Comparison of ENCODE assay signal across 18 cellular contexts in the genomic region with DNA sequence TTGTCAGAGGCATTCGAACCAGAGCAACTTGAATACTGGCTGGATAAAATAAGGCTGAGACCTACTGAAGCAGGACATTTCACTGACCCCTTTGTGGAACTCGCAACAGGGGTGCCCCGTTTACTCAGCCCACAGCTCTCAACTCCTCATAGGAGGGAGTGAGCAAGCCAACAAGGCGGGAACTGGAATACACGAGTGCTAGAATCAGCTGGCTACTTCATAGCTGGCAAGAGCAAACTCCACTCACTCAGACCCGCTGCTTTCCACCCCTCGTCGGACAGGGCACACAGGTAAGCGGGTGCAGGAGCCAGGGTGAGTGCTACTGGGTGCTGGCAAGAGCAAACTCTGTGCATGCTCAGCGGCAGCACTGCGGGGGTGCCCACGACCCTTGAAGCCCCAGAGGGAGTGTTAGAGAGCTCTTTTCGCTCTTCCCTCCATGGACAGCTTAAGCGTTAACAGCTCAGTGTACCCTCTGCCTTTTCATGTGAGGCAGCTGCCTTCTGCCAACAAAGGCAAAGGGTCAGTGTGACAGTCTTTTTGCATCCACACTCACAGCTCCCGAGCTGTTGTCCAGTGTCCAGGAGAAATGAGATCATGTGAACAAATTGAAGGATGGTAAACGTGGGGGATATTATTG. TPM values are rescaled to one million over a fixed set of nuclear protein-coding genes. Genes with fewer than 3 reads are reported as not detected.
DNase-seq lines count a peak whose midpoint lies in the region; ATAC-seq and TF ChIP-seq lines count a peak whose summit lies in the region.
"Had no signal": no experiment of that assay in that cellular context is flagged by ENCODE, and none has a peak within 500 bp of the region (broad histone marks: within the 10 kb centered on the region; RNA-seq: fewer than 3 reads in every experiment).

No MANE protein-coding gene starts in this region.

- BruUV-seq in MCF 10A (replicated peaks; lab: Mats Ljungman, UMichigan): no TSS peak

- POLR2A ChIA-PET in MCF 10A (lab: Yijun Ruan, JAX): interaction anchor here (0.7 kb wide), 1 partner anchor 31 kb away, joined by 3 read pairs; no protein-coding TSS in a partner anchor

- DNase-seq in NCI-H748 (lab: John Stamatoyannopoulos, UW; ENCODE audit: unreplicated experiment): peak; percentile 9
- DNase-seq in NCI-H748 treated with DMSO at 0.1 percent for 48 hours (lab: John Stamatoyannopoulos, UW): no peak
- DNase-seq in heart right ventricle: peak; percentile 38 to 39
- peak; percentile 79 for DNase-seq in mesendoderm
- no peak for DNase-seq in MCF 10A (ENCODE audit: unreplicated experiment)
- no peak for DNase-seq in middle frontal gyrus (ENCODE audit: extremely low spot score, low spot score)
- DNase-seq in NCI-H2107 (lab: John Stamatoyannopoulos, UW): no peak
- no peak for DNase-seq in activated naive CD8-positive, alpha-beta T cell treated with anti-CD3 and anti-CD28 coated beads for 36 hours
- DNase-seq: 8988T; activated CD8-positive, alpha-beta memory T cell treated with anti-CD3 and anti-CD28 coated beads, Interleukin-2, amount 10 ng/mL, durations not matched to agents 7 days and 5 days; NCI-H1436; NCI-H774 had no signal

- peak overlapping the region; percentile 76 for H2BK120ac ChIP-seq in mesendoderm (ENCODE audit: low read depth, low read length)

- peak; percentile 67 to 90 (median 83) for ATAC-seq in heart right ventricle
- ATAC-seq: activated CD8-positive, alpha-beta memory T cell treated with anti-CD3 and anti-CD28 coated beads, Interleukin-2, amount 10 ng/mL, durations not matched to agents 7 days and 5 days had no signal

- no peaks in the 10 kb centered on the region for H3K9me3 ChIP-seq in heart right ventricle
- H3K9me3 ChIP-seq: neutrophil, SJSA1, thoracic aorta had no signal

- H3K23ac ChIP-seq in mesendoderm (ENCODE audit: low read length): peak overlapping the region; percentile 98

- TF ChIP-seq CTCF in heart right ventricle (IDR thresholded peaks at IDR 0.05) (no peak), MCF 10A (IDR thresholded peaks at IDR 0.05; ENCODE audit: unreplicated experiment) (no peak)

- H3K27me3 ChIP-seq in heart right ventricle (no peaks in the 10 kb centered on the region), mesendoderm (ENCODE audit: insufficient read depth, low read length, poor library complexity) (no peaks in the 10 kb centered on the region)
- H3K27me3 ChIP-seq: neutrophil had no signal

- no peak overlapping the region for H3K4me2 ChIP-seq in mesendoderm (ENCODE audit: low read length)

- H3K9me3 Mint-ChIP-seq in MCF 10A (ENCODE audit: unreplicated experiment): no peaks in the 10 kb centered on the region
- peaks cover 1% of the 10 kb centered on the region for H3K9me3 Mint-ChIP-seq in activated naive CD8-positive, alpha-beta T cell treated with anti-CD3 and anti-CD28 coated beads for 36 hours
- H3K9me3 Mint-ChIP-seq: activated naive CD4-positive, alpha-beta T cell treated with anti-CD3 and anti-CD28 coated beads, Interleukin-2, amount 50 U/mL, for 24 hours; IgD-negative memory B cell had no signal

- H3K56ac ChIP-seq in mesendoderm (ENCODE audit: low read length): peak overlapping the region; percentile 86

- H3K4me3 Mint-ChIP-seq in MCF 10A (ENCODE audit: unreplicated experiment): no peak overlapping the region
- no peak overlapping the region for H3K4me3 Mint-ChIP-seq in activated naive CD8-positive, alpha-beta T cell treated with anti-CD3 and anti-CD28 coated beads for 36 hours
- H3K4me3 Mint-ChIP-seq: activated CD8-positive, alpha-beta memory T cell treated with anti-CD3 and anti-CD28 coated beads, Interleukin-2, amount 10 ng/mL, durations not matched to agents 7 days and 5 days; activated naive CD4-positive, alpha-beta T cell treated with anti-CD3 and anti-CD28 coated beads, Interleukin-2, amount 50 U/mL, for 24 hours; IgD-negative memory B cell had no signal

- H3K27me3 Mint-ChIP-seq in MCF 10A (ENCODE audit: insufficient read depth, unreplicated experiment): no peaks in the 10 kb centered on the region
- H3K27me3 Mint-ChIP-seq in activated naive CD8-positive, alpha-beta T cell treated with anti-CD3 and anti-CD28 coated beads for 36 hours: no peaks in the 10 kb centered on the region
- H3K27me3 Mint-ChIP-seq: activated CD8-positive, alpha-beta memory T cell treated with anti-CD3 and anti-CD28 coated beads, Interleukin-2, amount 10 ng/mL, durations not matched to agents 7 days and 5 days; activated naive CD4-positive, alpha-beta T cell treated with anti-CD3 and anti-CD28 coated beads, Interleukin-2, amount 50 U/mL, for 24 hours; IgD-negative memory B cell had no signal

- H3K4me1 Mint-ChIP-seq in MCF 10A (ENCODE audit: insufficient read depth, unreplicated experiment): no peaks in the 10 kb centered on the region
- H3K4me1 Mint-ChIP-seq in activated naive CD8-positive, alpha-beta T cell treated with anti-CD3 and anti-CD28 coated beads for 36 hours: no peaks in the 10 kb centered on the region
- H3K4me1 Mint-ChIP-seq: activated CD8-positive, alpha-beta memory T cell treated with anti-CD3 and anti-CD28 coated beads, Interleukin-2, amount 10 ng/mL, durations not matched to agents 7 days and 5 days; activated naive CD4-positive, alpha-beta T cell treated with anti-CD3 and anti-CD28 coated beads, Interleukin-2, amount 50 U/mL, for 24 hours had no signal

- H4K5ac ChIP-seq in mesendoderm (ENCODE audit: low read length): peak overlapping the region; percentile 5

- peak overlapping the region; percentile 46 for H3K18ac ChIP-seq in mesendoderm (ENCODE audit: low read length)

- H3K79me1 ChIP-seq in mesendoderm (ENCODE audit: low read length): no peaks in the 10 kb centered on the region

- H3K4me3 ChIP-seq in heart right ventricle (peak overlapping the region in 9 of 10 donors; percentile 18 to 45 (median 37)), mesendoderm (ENCODE audit: low read length) (no peak overlapping the region)
- H3K4me3 ChIP-seq: SJSA1, thoracic aorta had no signal

- H3K36me3 ChIP-seq in heart right ventricle (no peaks in the 10 kb centered on the region), mesendoderm (ENCODE audit: control insufficient read depth, insufficient read depth, low read length) (no peaks in the 10 kb centered on the region)
- H3K36me3 ChIP-seq: neutrophil, SJSA1, thoracic aorta had no signal

- no peak overlapping the region for H4K8ac ChIP-seq in mesendoderm (ENCODE audit: low read depth, low read length)

- H3K9ac ChIP-seq in mesendoderm (ENCODE audit: low read length): peak overlapping the region; percentile 46

- no peak overlapping the region for H3K27ac Mint-ChIP-seq in MCF 10A (ENCODE audit: low read depth, unreplicated experiment)
- H3K27ac Mint-ChIP-seq in activated naive CD8-positive, alpha-beta T cell treated with anti-CD3 and anti-CD28 coated beads for 36 hours: no peak overlapping the region
- H3K27ac Mint-ChIP-seq: activated CD8-positive, alpha-beta memory T cell treated with anti-CD3 and anti-CD28 coated beads, Interleukin-2, amount 10 ng/mL, durations not matched to agents 7 days and 5 days; activated naive CD4-positive, alpha-beta T cell treated with anti-CD3 and anti-CD28 coated beads, Interleukin-2, amount 50 U/mL, for 24 hours; IgD-negative memory B cell had no signal

- peak overlapping the region; percentile 67 to 90 (median 76) for H3K27ac ChIP-seq in heart right ventricle
- H3K27ac ChIP-seq in mesendoderm (ENCODE audit: low read depth, low read length): peak overlapping the region; percentile 94
- H3K27ac ChIP-seq: neutrophil, thoracic aorta had no signal

- WGBS in heart right ventricle, 2 donors: 28 to 38% methylated on average over 16 of the region's 16 CpGs
- WGBS in mesendoderm (ENCODE audit: extremely low coverage, insufficient coverage, low lambda C conversion rate): no CpG with 5 or more reads among the region's 16 CpGs

- intact Hi-C loops in heart right ventricle (cut with DNase I) (loop anchor here in 3 of 10 donors (5.0 to 10.0 kb wide), 7 partner anchors 51 to 431 kb away; no protein-coding TSS in a partner anchor), MCF 10A (cut with micrococcal nuclease) (no loop called here)

- peaks cover 4 to 53% (median 28%) of the 10 kb centered on the region in 9 donors for H3K4me1 ChIP-seq in heart right ventricle
- H3K4me1 ChIP-seq in mesendoderm (ENCODE audit: control insufficient read depth, low read depth, low read length): peaks cover 32% of the 10 kb centered on the region

- no peaks in the 10 kb centered on the region for H3K79me2 ChIP-seq in mesendoderm (ENCODE audit: control insufficient read depth, insufficient read depth, low read length)

- H2AK5ac ChIP-seq in mesendoderm (ENCODE audit: low read length): no peak overlapping the region

- peak overlapping the region; percentile 98 for H2BK5ac ChIP-seq in mesendoderm (ENCODE audit: low read length)

- no peaks in the 10 kb centered on the region for H3K36me3 Mint-ChIP-seq in MCF 10A (ENCODE audit: insufficient read depth, unreplicated experiment)
- H3K36me3 Mint-ChIP-seq in activated naive CD8-positive, alpha-beta T cell treated with anti-CD3 and anti-CD28 coated beads for 36 hours: no peaks in the 10 kb centered on the region
- H3K36me3 Mint-ChIP-seq: activated CD8-positive, alpha-beta memory T cell treated with anti-CD3 and anti-CD28 coated beads, Interleukin-2, amount 10 ng/mL, durations not matched to agents 7 days and 5 days; activated naive CD4-positive, alpha-beta T cell treated with anti-CD3 and anti-CD28 coated beads, Interleukin-2, amount 50 U/mL, for 24 hours; IgD-negative memory B cell had no signal

- no peak overlapping the region for H2BK15ac ChIP-seq in mesendoderm (replicated peaks; ENCODE audit: low read depth)

- CTCF ChIA-PET in MCF 10A (lab: Yijun Ruan, JAX): interaction anchor here (0.6 to 1.2 kb wide), 3 partner anchors 16 to 360 kb away, joined by 3 read pairs; a partner anchor contains a TSS

- peak overlapping the region; percentile 100 for H3K4ac ChIP-seq in mesendoderm (ENCODE audit: low read depth, low read length)

RNA-seq across cellular contexts. Expression of a gene that starts 15.7 kb away (rescaled TPM):
- total RNA-seq in heart right ventricle: not detected
- polyA plus RNA-seq in heart right ventricle: not detected
- polyA plus RNA-seq in mesendoderm (2013, experiment 1 of 2): not detected
- polyA plus RNA-seq in mesendoderm (2013, experiment 2 of 2): not detected
- total RNA-seq in MCF 10A (2022): 0.28 and 0.49 TPM in 2 replicates
- total RNA-seq in activated naive CD8-positive, alpha-beta T cell treated with anti-CD3 and anti-CD28 coated beads for 36 hours: not detected
- total RNA-seq: activated CD8-positive, alpha-beta memory T cell treated with anti-CD3 and anti-CD28 coated beads, Interleukin-2, amount 10 ng/mL, durations not matched to agents 7 days and 5 days; fibroblast of villous mesenchyme; SJSA1; thoracic aorta had no signal
- polyA plus RNA-seq: IgD-negative memory B cell had no signal

RNA-seq across cellular contexts. Expression of a gene that starts 15.8 kb away (rescaled TPM):
- total RNA-seq in heart right ventricle: 1 to 10 TPM in 1 of 10 donors, under 1 TPM in 2, not detected in 7; 0.32 to 1.5 (median 0.88) TPM
- under 1 TPM in 1 of 2 donors, not detected in 1; 0.88 TPM for polyA plus RNA-seq in heart right ventricle
- polyA plus RNA-seq in mesendoderm (2013, experiment 1 of 2): not detected
- not detected for polyA plus RNA-seq in mesendoderm (2013, experiment 2 of 2)
- total RNA-seq in MCF 10A (2022): not detected in 2 replicates
- not detected for total RNA-seq in activated naive CD8-positive, alpha-beta T cell treated with anti-CD3 and anti-CD28 coated beads for 36 hours
- total RNA-seq: activated CD8-positive, alpha-beta memory T cell treated with anti-CD3 and anti-CD28 coated beads, Interleukin-2, amount 10 ng/mL, durations not matched to agents 7 days and 5 days; fibroblast of villous mesenchyme; SJSA1; thoracic aorta had no signal
- polyA plus RNA-seq: IgD-negative memory B cell had no signal

Comparison
In these comparisons a context has a peak if more than half of its experiments do, and no peak if none do; other contexts are left out.
1. DNase-seq: peak in NCI-H748 (single experiment), heart right ventricle (2 of 2) and mesendoderm (single experiment); none in NCI-H748 treated with DMSO at 0.1 percent for 48 hours (single experiment), MCF 10A (single experiment), middle frontal gyrus (single experiment), NCI-H2107 (single experiment) and activated naive CD8-positive, alpha-beta T cell treated with anti-CD3 and anti-CD28 coated beads for 36 hours (single experiment).